ENCODE assay signal across 27 cellular contexts in genomic region chr20:9141070-9141469, GRCh38.
"Had no signal": no experiment of that assay in that cellular context is flagged by ENCODE, and none has a peak within 500 bp of the region (broad histone marks: within the 10 kb centered on the region; RNA-seq: fewer than 3 reads in every experiment).

No MANE protein-coding gene starts in this region.

- ATAC-seq: activated CD8-positive, alpha-beta memory T cell treated with anti-CD3 and anti-CD28 coated beads, Interleukin-2, amount 10 ng/mL, durations not matched to agents 7 days and 5 days; activated naive CD4-positive, alpha-beta T cell treated with anti-CD3 and anti-CD28 coated beads, Interleukin-2, amount 50 U/mL, for 72 hours; activated naive CD8-positive, alpha-beta T cell treated with anti-CD3 and anti-CD28 coated beads, Interleukin-2, amount 50 U/mL, for 24 hours; Panc1; T-cell had no signal

- H3K27me3 Mint-ChIP-seq: activated B cell treated with CpG ODN at 0.5 μM for 24 hours; activated CD4-positive, alpha-beta T cell treated with anti-CD3 and anti-CD28 coated beads, Interleukin-2, amount 10 ng/mL, durations not matched to agents 24 days and 14 days; activated CD8-positive, alpha-beta memory T cell treated with anti-CD3 and anti-CD28 coated beads, Interleukin-2, amount 10 ng/mL, durations not matched to agents 7 days and 5 days; activated naive CD8-positive, alpha-beta T cell treated with anti-CD3 and anti-CD28 coated beads, Interleukin-2, amount 50 U/mL, for 24 hours; activated T-cell treated with anti-CD3 and anti-CD28 coated beads, Interleukin-2, amount 50 U/mL, for 24 hours; T-cell had no signal

- H3K36me3 Mint-ChIP-seq: activated CD8-positive, alpha-beta memory T cell treated with anti-CD3 and anti-CD28 coated beads, Interleukin-2, amount 10 ng/mL, durations not matched to agents 7 days and 5 days; activated naive CD4-positive, alpha-beta T cell treated with anti-CD3 and anti-CD28 coated beads, Interleukin-2, amount 50 U/mL, for 72 hours; T-cell had no signal

- DNase-seq: activated B cell treated with CpG ODN at 0.5 μM for 24 hours; activated CD4-positive, alpha-beta T cell treated with anti-CD3 and anti-CD28 coated beads for 1 hour; activated CD4-positive, alpha-beta T cell treated with anti-CD3 and anti-CD28 coated beads, Interleukin-2, amount 10 ng/mL, durations not matched to agents 24 days and 14 days; activated CD4-positive, alpha-beta T cell treated with anti-CD3 and anti-CD28 coated beads, Interleukin-2, amount 50 U/mL, for 48 hours; activated CD8-positive, alpha-beta memory T cell treated with anti-CD3 and anti-CD28 coated beads, Interleukin-2, amount 10 ng/mL, durations not matched to agents 7 days and 5 days; activated effector memory CD4-positive, alpha-beta T cell treated with Interleukin-2 at 50 U/mL for 16 hours; activated naive CD4-positive, alpha-beta T cell; activated naive CD8-positive, alpha-beta T cell treated with anti-CD3 and anti-CD28 coated beads, Interleukin-2, amount 50 U/mL, for 24 hours; activated T-cell treated with anti-CD3 and anti-CD28 coated beads, Interleukin-2, amount 50 U/mL, for 24 hours; amygdala; cerebellar nuclear complex; NCI-H1105 treated with DMSO at 0.1 percent for 48 hours; NCI-H1436 treated with DMSO at 0.1 percent for 48 hours; NCI-H187; NCI-H2171; NCI-H2227 treated with DMSO at 0.1 percent for 48 hours; NCI-H446 treated with DMSO at 0.1 percent for 48 hours; NCI-H526; NCI-H774; NK-92 treated with Interleukin-12 subunit alpha and Interleukin-12 subunit beta, amount 100 ng/mL, for 24 hours; SHP77 treated with DMSO at 0.1 percent for 48 hours; T-cell; T-helper 2 cell; T1000 had no signal

- H3K4me3 Mint-ChIP-seq: activated B cell treated with CpG ODN at 0.5 μM for 24 hours; activated CD4-positive, alpha-beta T cell treated with anti-CD3 and anti-CD28 coated beads, Interleukin-2, amount 10 ng/mL, durations not matched to agents 24 days and 14 days; activated CD8-positive, alpha-beta memory T cell treated with anti-CD3 and anti-CD28 coated beads, Interleukin-2, amount 10 ng/mL, durations not matched to agents 7 days and 5 days; activated naive CD8-positive, alpha-beta T cell treated with anti-CD3 and anti-CD28 coated beads, Interleukin-2, amount 50 U/mL, for 24 hours; activated T-cell treated with anti-CD3 and anti-CD28 coated beads, Interleukin-2, amount 50 U/mL, for 24 hours; activated T-helper 1 cell treated with anti-CD3 and anti-CD28 coated beads, Interleukin-12 subunit alpha, Interleukin-12 subunit beta, Interleukin-2, Interleukin-4 antibody, amounts not matched to agents 30 ng/mL and 10 ng/mL and 1 ng/mL, durations not matched to agents 14 hours and 24 hours and 36 hours; T-cell had no signal

- H3K4me1 Mint-ChIP-seq: activated B cell treated with CpG ODN at 0.5 μM for 24 hours; activated CD4-positive, alpha-beta T cell treated with anti-CD3 and anti-CD28 coated beads, Interleukin-2, amount 10 ng/mL, durations not matched to agents 24 days and 14 days; activated CD8-positive, alpha-beta memory T cell treated with anti-CD3 and anti-CD28 coated beads, Interleukin-2, amount 10 ng/mL, durations not matched to agents 7 days and 5 days; T-cell had no signal

- H3K27ac Mint-ChIP-seq: activated B cell treated with CpG ODN at 0.5 μM for 24 hours; activated CD4-positive, alpha-beta T cell treated with anti-CD3 and anti-CD28 coated beads, Interleukin-2, amount 10 ng/mL, durations not matched to agents 24 days and 14 days; activated CD8-positive, alpha-beta memory T cell treated with anti-CD3 and anti-CD28 coated beads, Interleukin-2, amount 10 ng/mL, durations not matched to agents 7 days and 5 days; activated naive CD4-positive, alpha-beta T cell treated with anti-CD3 and anti-CD28 coated beads, Interleukin-2, amount 50 U/mL, for 72 hours; activated naive CD8-positive, alpha-beta T cell treated with anti-CD3 and anti-CD28 coated beads, Interleukin-2, amount 50 U/mL, for 24 hours; activated T-cell treated with anti-CD3 and anti-CD28 coated beads, Interleukin-2, amount 50 U/mL, for 24 hours; activated T-helper 1 cell treated with anti-CD3 and anti-CD28 coated beads, Interleukin-12 subunit alpha, Interleukin-12 subunit beta, Interleukin-2, Interleukin-4 antibody, amounts not matched to agents 30 ng/mL and 10 ng/mL and 1 ng/mL, durations not matched to agents 14 hours and 24 hours and 36 hours; T-cell had no signal
